Comparison of ENCODE assay signal across 8 cellular contexts in genomic region chr7:106736508-106737201, GRCh38.
A peak's percentile ranks its signal among the peaks of the same experiment; 100 is the strongest.
DNase-seq lines count a peak whose midpoint lies in the region; ATAC-seq and TF ChIP-seq lines count a peak whose summit lies in the region.

No MANE protein-coding gene starts in this region.

- H4K20me1 ChIP-seq in OCI-LY1 (ENCODE audit: insufficient read depth, low read length), result no peaks in the 10 kb centered on the region

- TF ChIP-seq CTCF in OCI-LY1 (IDR thresholded peaks at IDR 0.05; ENCODE audit: low read length) (peak; percentile 67), left ventricle myocardium inferior (IDR thresholded peaks at IDR 0.05; ENCODE audit: borderline replicate concordance) (peak; percentile 75), spleen (IDR thresholded peaks at IDR 0.05 in 8 of 11, conservative IDR thresholded peaks at IDR 0.05 in 3 of 11) (peak; percentile 62 to 80 (median 76))

- H3F3A ChIP-seq in OCI-LY1 (ENCODE audit: insufficient read depth, low read length), result no peaks in the 10 kb centered on the region

- no peak overlapping the region for H3K4me3 ChIP-seq in OCI-LY1 (ENCODE audit: low read depth, low read length, poor library complexity, severe bottlenecking)
- H3K4me3 ChIP-seq in left ventricle myocardium inferior, result no peak overlapping the region
- peak overlapping the region in 1 of 8 donors; percentile 14 for H3K4me3 ChIP-seq in spleen

- ATAC-seq in GM19455 (IDR thresholded peaks at IDR 0.05; ENCODE audit: unreplicated experiment), result peak; percentile 83
- ATAC-seq in HG03520 (IDR thresholded peaks at IDR 0.05; ENCODE audit: unreplicated experiment), result peak; percentile 70

- no peaks in the 10 kb centered on the region for H3K79me2 ChIP-seq in OCI-LY1 (ENCODE audit: insufficient read depth, low read length)

- no peak overlapping the region for H3K27ac ChIP-seq in OCI-LY1 (ENCODE audit: low read depth, low read length, poor library complexity, severe bottlenecking)
- H3K27ac ChIP-seq in left ventricle myocardium inferior (replicated peaks), result no peak overlapping the region
- peak overlapping the region in 5 of 8 donors; percentile 30 to 57 (median 47) for H3K27ac ChIP-seq in spleen

- intact Hi-C loops in left ventricle myocardium inferior (cut with micrococcal nuclease) (no loop called here), spleen (cut with DNase I; ENCODE audit: low total_unique reads) (no loop called here), posterior cingulate gyrus (cut with DNase I) (loop anchor here (5.0 to 10.0 kb wide), 2 partner anchors 74 to 192 kb away; partner anchors contain the start of gene CCDC71L)

- TF ChIP-seq POLR2A in spleen (IDR thresholded peaks at IDR 0.05), result no peak

- H3K4me2 ChIP-seq in OCI-LY1 (ENCODE audit: low read length), result no peak overlapping the region; the same call in 1 of the 2 replicates

- DNase-seq in DMS153 treated with DMSO at 0.1 percent for 48 hours (lab: John Stamatoyannopoulos, UW; ENCODE audit: unreplicated experiment), result peak; percentile 38
- DNase-seq in activated naive CD4-positive, alpha-beta T cell treated with anti-CD3 and anti-CD28 coated beads, Interleukin-2, amount 50 U/mL, for 16 hours, result peak; percentile 35
- no peak for DNase-seq in left ventricle myocardium inferior
- DNase-seq in spleen, result no peak
- no peak for DNase-seq in posterior cingulate gyrus

- peaks cover 1% of the 10 kb centered on the region for H3K4me1 ChIP-seq in OCI-LY1 (ENCODE audit: insufficient read depth, low read length, severe bottlenecking)
- peaks cover 4% of the 10 kb centered on the region for H3K4me1 ChIP-seq in left ventricle myocardium inferior
- H3K4me1 ChIP-seq in spleen, result peaks cover 2 to 21% (median 12%) of the 10 kb centered on the region in 6 donors

- no peaks in the 10 kb centered on the region for H3K9me2 ChIP-seq in OCI-LY1 (ENCODE audit: low read depth, low read length)

- 27 to 49% (median 36%) methylated on average over 5 of the region's 5 CpGs for WGBS in spleen, 5 donors

- H3K36me3 ChIP-seq in OCI-LY1 (ENCODE audit: insufficient read depth, low read length), result no peaks in the 10 kb centered on the region
- H3K36me3 ChIP-seq in left ventricle myocardium inferior, result no peaks in the 10 kb centered on the region
- H3K36me3 ChIP-seq in spleen, result no peaks in the 10 kb centered on the region

- H3K9me3 ChIP-seq in OCI-LY1 (ENCODE audit: low read length) (no peaks in the 10 kb centered on the region), left ventricle myocardium inferior (replicated peaks) (peaks cover 4% of the 10 kb centered on the region), spleen (no peaks in the 10 kb centered on the region)

- no peak overlapping the region for H3K9ac ChIP-seq in OCI-LY1 (ENCODE audit: low read length)

- H3K27me3 ChIP-seq in OCI-LY1 (ENCODE audit: insufficient read depth, low read length) (no peaks in the 10 kb centered on the region), left ventricle myocardium inferior (ENCODE audit: low read depth) (no peaks in the 10 kb centered on the region), spleen (replicated peaks in 1 of 7) (no peaks in the 10 kb centered on the region)

- H2AFZ ChIP-seq in OCI-LY1 (ENCODE audit: low read length), result no peak overlapping the region

Comparison
In these comparisons a context has a peak if more than half of its experiments do, and no peak if none do; other contexts are left out.
1. DNase-seq: peak in DMS153 treated with DMSO at 0.1 percent for 48 hours (single experiment) and activated naive CD4-positive, alpha-beta T cell treated with anti-CD3 and anti-CD28 coated beads, Interleukin-2, amount 50 U/mL, for 16 hours (single experiment); none in left ventricle myocardium inferior (single experiment), spleen (single experiment) and posterior cingulate gyrus (0 of 10).
2. H3K27ac ChIP-seq: peak in spleen (5 of 8); none in OCI-LY1 (single experiment) and left ventricle myocardium inferior (single experiment).
3. Peak in every context shown above with its lines, with median percentiles within 50 percentile points of each other: CTCF ChIP-seq.